1 cellular context compared by ENCODE assay signal in genomic region chr1:236862615-236863211, GRCh38.
TF ChIP-seq lines count a peak whose summit lies in the region.

No MANE protein-coding gene starts in this region.

TF ChIP-seq in HepG2, 621 proteins besides CTCF, POLR2A, EP300 and RAD21 (continued from another document and continues in another):
- TF ChIP-seq MTERF4 (CRISPR knock-in tag; IDR thresholded peaks at IDR 0.05) = no peak
- peak; percentile 80; the same call in 1 of the 2 replicates for TF ChIP-seq AHDC1 (CRISPR knock-in tag; IDR thresholded peaks at IDR 0.05; ENCODE audit: borderline replicate concordance)
- TF ChIP-seq TOPORS (CRISPR knock-in tag; IDR thresholded peaks at IDR 0.05) = no peak
- no peak for TF ChIP-seq CREB1 (IDR thresholded peaks at IDR 0.05)
- peak; percentile 69 for TF ChIP-seq CREB1 (CRISPR knock-in tag; IDR thresholded peaks at IDR 0.05)
- peak; percentile 27 for TF ChIP-seq MED8 (CRISPR knock-in tag; IDR thresholded peaks at IDR 0.05; ENCODE audit: insufficient replicate concordance)
- TF ChIP-seq TCF12 (IDR thresholded peaks at IDR 0.05) = no peak
- TF ChIP-seq TCF12 (CRISPR knock-in tag; IDR thresholded peaks at IDR 0.05) = peak; percentile 64; the same call in 1 of the 2 replicates
- peak; percentile 85 for TF ChIP-seq RARA (CRISPR knock-in tag; IDR thresholded peaks at IDR 0.05)
- TF ChIP-seq BCL6 (CRISPR knock-in tag; IDR thresholded peaks at IDR 0.05) = peak; percentile 88
- no peak for TF ChIP-seq ZNF639 (CRISPR knock-in tag; conservative IDR thresholded peaks at IDR 0.05)
- 0 out of 2 replicates have a peak, but pooled peaks have one; percentile 70 for TF ChIP-seq PITX1 (CRISPR knock-in tag; IDR thresholded peaks at IDR 0.05)
- peak; percentile 94 for TF ChIP-seq PAXIP1 (CRISPR knock-in tag; conservative IDR thresholded peaks at IDR 0.05)
- peak; percentile 86 for TF ChIP-seq ONECUT2 (CRISPR knock-in tag; IDR thresholded peaks at IDR 0.05)
- TF ChIP-seq ELF1 (CRISPR knock-in tag; IDR thresholded peaks at IDR 0.05) = no peak
- TF ChIP-seq SP5 (CRISPR knock-in tag; IDR thresholded peaks at IDR 0.05; ENCODE audit: borderline replicate concordance, low read depth) = peak; percentile 89
- peak; percentile 72 for TF ChIP-seq ZMYM4 (CRISPR knock-in tag; IDR thresholded peaks at IDR 0.05)
- peak; percentile 63; the same call in 1 of the 2 replicates for TF ChIP-seq RFXAP (CRISPR knock-in tag; IDR thresholded peaks at IDR 0.05; ENCODE audit: borderline replicate concordance)
- peak; percentile 40; the same call in 1 of the 2 replicates for TF ChIP-seq MEIS2 (CRISPR knock-in tag; IDR thresholded peaks at IDR 0.05)
- peak; percentile 30; the same call in 1 of the 2 replicates for TF ChIP-seq CEBPG (CRISPR knock-in tag; IDR thresholded peaks at IDR 0.05)
- no peak for TF ChIP-seq ZNF572 (CRISPR knock-in tag; IDR thresholded peaks at IDR 0.05)
- TF ChIP-seq TIGD3 (CRISPR knock-in tag; IDR thresholded peaks at IDR 0.05; ENCODE audit: borderline replicate concordance) = no peak
- TF ChIP-seq FOSL1 (CRISPR knock-in tag; IDR thresholded peaks at IDR 0.05; ENCODE audit: borderline replicate concordance) = peak; percentile 57; the same call in 1 of the 2 replicates
- TF ChIP-seq ZNF496 (CRISPR knock-in tag; IDR thresholded peaks at IDR 0.05; ENCODE audit: insufficient replicate concordance) = no peak
- 0 out of 2 replicates have a peak, but pooled peaks have one; percentile 16 for TF ChIP-seq HOXD1 (CRISPR knock-in tag; IDR thresholded peaks at IDR 0.05)
- TF ChIP-seq ZNF704 (CRISPR knock-in tag; IDR thresholded peaks at IDR 0.05; ENCODE audit: borderline replicate concordance) = no peak
- TF ChIP-seq TBX2 (CRISPR knock-in tag; IDR thresholded peaks at IDR 0.05; ENCODE audit: borderline replicate concordance) = peak; percentile 89
- 0 out of 2 replicates have a peak, but pooled peaks have one; percentile 0 for TF ChIP-seq SNAPC2 (CRISPR knock-in tag; IDR thresholded peaks at IDR 0.05)
- TF ChIP-seq SIX1 (CRISPR knock-in tag; IDR thresholded peaks at IDR 0.05; ENCODE audit: borderline replicate concordance) = 0 out of 2 replicates have a peak, but pooled peaks have one; percentile 59
- TF ChIP-seq SATB2 (CRISPR knock-in tag; IDR thresholded peaks at IDR 0.05) = no peak
- no peak for TF ChIP-seq PRMT3 (CRISPR knock-in tag; IDR thresholded peaks at IDR 0.05; ENCODE audit: borderline replicate concordance, low read depth)
- peak; percentile 86 for TF ChIP-seq MED1 (CRISPR knock-in tag; IDR thresholded peaks at IDR 0.05)
- no peak for TF ChIP-seq ZNF670 (CRISPR knock-in tag; IDR thresholded peaks at IDR 0.05; ENCODE audit: borderline replicate concordance)
- peak; percentile 13; the same call in 1 of the 2 replicates for TF ChIP-seq HNF4G (IDR thresholded peaks at IDR 0.05; ENCODE audit: borderline replicate concordance, low read depth, low read length)
- no peak; the same call in 1 of the 2 replicates for TF ChIP-seq HNF4G (CRISPR knock-in tag; IDR thresholded peaks at IDR 0.05; ENCODE audit: borderline replicate concordance, low read depth)
- no peak for TF ChIP-seq ZNF292 (CRISPR knock-in tag; IDR thresholded peaks at IDR 0.05; ENCODE audit: borderline replicate concordance, low read depth)
- no peak for TF ChIP-seq ZNF761 (CRISPR knock-in tag; conservative IDR thresholded peaks at IDR 0.05)
- peak; percentile 87 for TF ChIP-seq NR2F6 (IDR thresholded peaks at IDR 0.05)
- TF ChIP-seq NR2F6 (CRISPR knock-in tag; IDR thresholded peaks at IDR 0.05) = peak; percentile 86
- TF ChIP-seq NR2F1 (CRISPR knock-in tag; IDR thresholded peaks at IDR 0.05) = peak; percentile 68 to 71
- TF ChIP-seq ESRRA (CRISPR knock-in tag; IDR thresholded peaks at IDR 0.05; ENCODE audit: low read depth) = peak; percentile 68
- TF ChIP-seq AFF4 (CRISPR knock-in tag; IDR thresholded peaks at IDR 0.05) = no peak
- TF ChIP-seq STAG1 (CRISPR knock-in tag; IDR thresholded peaks at IDR 0.05) = peak; percentile 10; the same call in 1 of the 2 replicates
- TF ChIP-seq ZNF414 (CRISPR knock-in tag; IDR thresholded peaks at IDR 0.05) = peak; percentile 38; the same call in 1 of the 2 replicates
- no peak for TF ChIP-seq HMGA1 (CRISPR knock-in tag; conservative IDR thresholded peaks at IDR 0.05)
- no peak for TF ChIP-seq KLF13 (CRISPR knock-in tag; IDR thresholded peaks at IDR 0.05)
